Comparison of ENCODE assay signal across 16 cellular contexts in genomic region chr3:72440491-72440890, GRCh38. TPM values are rescaled to one million over a fixed set of nuclear protein-coding genes. Genes with fewer than 3 reads are reported as not detected.
A peak's percentile ranks its signal among the peaks of the same experiment; 100 is the strongest.
DNase-seq lines count a peak whose midpoint lies in the region; ATAC-seq and TF ChIP-seq lines count a peak whose summit lies in the region.
"Had no signal": no experiment of that assay in that cellular context is flagged by ENCODE, and none has a peak within 500 bp of the region (broad histone marks: within the 10 kb centered on the region; RNA-seq: fewer than 3 reads in every experiment).

No MANE protein-coding gene starts in this region.

- DNase-seq in GM12865 (ENCODE audit: low read depth) (peak; percentile 54), OCI-M1 (lab: John Stamatoyannopoulos, UW) (peak; percentile 15), ACHN (no peak), NCI-H187 (lab: John Stamatoyannopoulos, UW) (no peak), mesothelial cell of epicardium (ENCODE audit: low spot score in 2 of 2, unreplicated experiment in 2 of 2) (no peak), anterior cingulate cortex (lab: John Stamatoyannopoulos, UW) (no peak)
- DNase-seq: activated T-cell treated with anti-CD3 and anti-CD28 coated beads, Interleukin-2, amount 50 U/mL, for 4 hours; dorsolateral prefrontal cortex; GDM1; NCI-H69; stimulated activated CD4-positive, alpha-beta T cell treated with anti-CD3 and anti-CD28 coated beads, Interleukin-4, amount 100 ng/mL, for 1 hour; stimulated activated naive CD8-positive, alpha-beta T cell treated with anti-CD3 and anti-CD28 coated beads, Interleukin-15, amount 100 ng/mL, for 72 hours had no signal

- in situ Hi-C loops in ACHN (cut with HindIII; ENCODE audit: low pct_ligation_motif_present, low pct_unique_long_range_greater_than_20kb, low sequenced_read_pairs), result no loop called here

- TF ChIP-seq CTCF in GM12865 (IDR thresholded peaks at IDR 0.05; ENCODE audit: insufficient read depth, low read depth, low read length, missing control alignments) (no peak), mesothelial cell of epicardium (IDR thresholded peaks at IDR 0.05; ENCODE audit: unreplicated experiment) (no peak)

- no peak overlapping the region for H3K4me3 ChIP-seq in GM12865 (ENCODE audit: low read depth, low read length)

- peaks cover 6% of the 10 kb centered on the region for H3K36me3 Mint-ChIP-seq in mesothelial cell of epicardium

- no peak overlapping the region for H3K4me3 Mint-ChIP-seq in mesothelial cell of epicardium
- H3K4me3 Mint-ChIP-seq: activated T-cell treated with anti-CD3 and anti-CD28 coated beads, Interleukin-2, amount 50 U/mL, for 4 hours had no signal

- peak; percentile 48 for ATAC-seq in GM19395 (IDR thresholded peaks at IDR 0.05; ENCODE audit: unreplicated experiment)
- ATAC-seq in HG03045 (IDR thresholded peaks at IDR 0.05; ENCODE audit: unreplicated experiment), result peak; percentile 27
- ATAC-seq: activated CD4-positive, CD25-positive, alpha-beta regulatory T cell treated with anti-CD3 and anti-CD28 coated beads, Interleukin-2, amount 50 U/mL, for 24 hours; activated T-cell treated with anti-CD3 and anti-CD28 coated beads, Interleukin-2, amount 50 U/mL, for 4 hours; SK-N-SH treated with all-trans-retinoic acid at 6 μM for 48 hours had no signal

- no peaks in the 10 kb centered on the region for H3K27me3 Mint-ChIP-seq in mesothelial cell of epicardium (ENCODE audit: low read depth)
- H3K27me3 Mint-ChIP-seq: stimulated activated naive CD8-positive, alpha-beta T cell treated with anti-CD3 and anti-CD28 coated beads, Interleukin-15, amount 100 ng/mL, for 72 hours had no signal

- H3K9me3 Mint-ChIP-seq in mesothelial cell of epicardium, result no peaks in the 10 kb centered on the region
- H3K9me3 Mint-ChIP-seq: stimulated activated naive CD8-positive, alpha-beta T cell treated with anti-CD3 and anti-CD28 coated beads, Interleukin-15, amount 100 ng/mL, for 72 hours had no signal

- peaks cover 55% of the 10 kb centered on the region for H3K4me1 Mint-ChIP-seq in mesothelial cell of epicardium

- H3K27ac Mint-ChIP-seq in mesothelial cell of epicardium, result no peak overlapping the region

RNA-seq across cellular contexts. Expression of gene RYBP, which starts 5.9 kb away (rescaled TPM):
- total RNA-seq in mesothelial cell of epicardium, result 27.5 to 28.4 TPM (median 27.8 TPM) in 3 replicates

Comparison
In these comparisons a context has a peak if more than half of its experiments do, and no peak if none do; other contexts are left out.
1. DNase-seq: peak in GM12865 (single experiment) and OCI-M1 (single experiment); none in ACHN (single experiment), NCI-H187 (0 of 2), mesothelial cell of epicardium (0 of 2) and anterior cingulate cortex (0 of 58).